ENCODE assay signal across 2 cellular contexts in genomic region chr18:22408059-22408458, GRCh38.
TF ChIP-seq lines count a peak whose summit lies in the region.

No MANE protein-coding gene starts in this region.

TF ChIP-seq in GM23338, 12 proteins besides CTCF, POLR2A, EP300 and RAD21:
- TF ChIP-seq ETS1 (IDR thresholded peaks at IDR 0.05) (no peak), ZNF114 (CRISPR knock-in tag; IDR thresholded peaks at IDR 0.05) (no peak), ZNF462 (CRISPR knock-in tag; IDR thresholded peaks at IDR 0.05) (no peak), STAT1 (IDR thresholded peaks at IDR 0.05; ENCODE audit: unreplicated experiment) (no peak), EZH2 (IDR thresholded peaks at IDR 0.05; ENCODE audit: low read depth, unreplicated experiment) (no peak), ZNF331 (CRISPR knock-in tag; IDR thresholded peaks at IDR 0.05; ENCODE audit: low read depth) (no peak), EZH2phosphoT487 (IDR thresholded peaks at IDR 0.05; ENCODE audit: unreplicated experiment) (no peak), CREB1 (CRISPR knock-in tag; IDR thresholded peaks at IDR 0.05; ENCODE audit: low read depth) (no peak), JUNB (IDR thresholded peaks at IDR 0.05; ENCODE audit: unreplicated experiment) (no peak), NANOG (IDR thresholded peaks at IDR 0.05; ENCODE audit: borderline replicate concordance) (no peak)

TF ChIP-seq in K562, 482 proteins besides CTCF, POLR2A, EP300 and RAD21:
- TF ChIP-seq CHD4 (IDR thresholded peaks at IDR 0.05; ENCODE audit: insufficient read depth, insufficient replicate concordance, low read depth, low read length, poor library complexity, severe bottlenecking) = no peak
- TF ChIP-seq MAFK (IDR thresholded peaks at IDR 0.05; ENCODE audit: low read length) = no peak
- no peak for TF ChIP-seq KLF16 (IDR thresholded peaks at IDR 0.05)
- no peak for TF ChIP-seq SMAD3 (CRISPR knock-in tag; conservative IDR thresholded peaks at IDR 0.05)
- no peak for TF ChIP-seq FIP1L1 (IDR thresholded peaks at IDR 0.05; ENCODE audit: low read depth, low read length, poor library complexity, severe bottlenecking)
- TF ChIP-seq ZNF57 (CRISPR knock-in tag; IDR thresholded peaks at IDR 0.05) = no peak
- TF ChIP-seq XRCC4 (IDR thresholded peaks at IDR 0.05; ENCODE audit: extremely low read depth, insufficient read depth, insufficient read length) = no peak
TF ChIP-seq in K562: peak in this region for 0.
